In genomic region chr2:74715071-74715791, GRCh38 we compare ENCODE assay signal across 1 cellular context.
TF ChIP-seq lines count a peak whose summit lies in the region.

No MANE protein-coding gene starts in this region.

TF ChIP-seq in HepG2, 621 proteins besides CTCF, POLR2A, EP300 and RAD21 (continued from another document and continues in another):
- TF ChIP-seq IKZF5 (CRISPR knock-in tag; IDR thresholded peaks at IDR 0.05), result peak; percentile 79; the same call in 1 of the 2 replicates
- peak; percentile 35; the same call in 1 of the 2 replicates for TF ChIP-seq ZFP37 (CRISPR knock-in tag; IDR thresholded peaks at IDR 0.05; ENCODE audit: borderline replicate concordance)
- peak; percentile 52 for TF ChIP-seq POLR2G (IDR thresholded peaks at IDR 0.05; ENCODE audit: low read depth, low read length)
- peak; percentile 93 for TF ChIP-seq NRL (CRISPR knock-in tag; IDR thresholded peaks at IDR 0.05; ENCODE audit: borderline replicate concordance)
- TF ChIP-seq XBP1 (CRISPR knock-in tag; IDR thresholded peaks at IDR 0.05), result no peak
- TF ChIP-seq ZNF800 (CRISPR knock-in tag; IDR thresholded peaks at IDR 0.05), result peak; percentile 87; the same call in 1 of the 2 replicates
- TF ChIP-seq ZSCAN21 (CRISPR knock-in tag; IDR thresholded peaks at IDR 0.05; ENCODE audit: borderline replicate concordance), result peak; percentile 91
- TF ChIP-seq ATF1 (CRISPR knock-in tag; IDR thresholded peaks at IDR 0.05), result no peak
- TF ChIP-seq POLR2AphosphoS5 (IDR thresholded peaks at IDR 0.05; ENCODE audit: low read depth, low read length), result no peak
- TF ChIP-seq ATF7 (IDR thresholded peaks at IDR 0.05), result no peak
- peak; percentile 32; the same call in 1 of the 2 replicates for TF ChIP-seq ATF7 (CRISPR knock-in tag; IDR thresholded peaks at IDR 0.05)
- no peak for TF ChIP-seq ZBTB2 (CRISPR knock-in tag; IDR thresholded peaks at IDR 0.05; ENCODE audit: low read depth)
- TF ChIP-seq CBX2 (IDR thresholded peaks at IDR 0.05; ENCODE audit: low read depth, low read length), result no peak
- no peak for TF ChIP-seq CBX2 (CRISPR knock-in tag; IDR thresholded peaks at IDR 0.05; ENCODE audit: low read depth)
- TF ChIP-seq THAP7 (CRISPR knock-in tag; IDR thresholded peaks at IDR 0.05), result 0 out of 2 replicates have a peak, but pooled peaks have one; percentile 35
- 0 out of 2 replicates have a peak, but pooled peaks have one; percentile 15 for TF ChIP-seq TSC22D2 (CRISPR knock-in tag; IDR thresholded peaks at IDR 0.05; ENCODE audit: borderline replicate concordance)
- TF ChIP-seq ZNF7 (CRISPR knock-in tag; IDR thresholded peaks at IDR 0.05), result no peak
- peak; percentile 83; the same call in 1 of the 2 replicates for TF ChIP-seq ZNF816 (CRISPR knock-in tag; IDR thresholded peaks at IDR 0.05; ENCODE audit: borderline replicate concordance)
- no peak; the same call in 1 of the 2 replicates for TF ChIP-seq MEF2D (CRISPR knock-in tag; IDR thresholded peaks at IDR 0.05)
- TF ChIP-seq ZNF543 (CRISPR knock-in tag; IDR thresholded peaks at IDR 0.05), result peak; percentile 86; the same call in 1 of the 2 replicates
- TF ChIP-seq ZMAT3 (CRISPR knock-in tag; conservative IDR thresholded peaks at IDR 0.05), result no peak
- peak; percentile 69; the same call in 1 of the 2 replicates for TF ChIP-seq RXRB (CRISPR knock-in tag; IDR thresholded peaks at IDR 0.05; ENCODE audit: borderline replicate concordance)
- TF ChIP-seq THAP8 (CRISPR knock-in tag; IDR thresholded peaks at IDR 0.05; ENCODE audit: borderline replicate concordance), result peak; percentile 63; the same call in 1 of the 2 replicates
- peak; percentile 77; the same call in 1 of the 2 replicates for TF ChIP-seq ZNF614 (CRISPR knock-in tag; IDR thresholded peaks at IDR 0.05; ENCODE audit: borderline replicate concordance)
- peak; percentile 38; the same call in 1 of the 2 replicates for TF ChIP-seq FUBP1 (CRISPR knock-in tag; IDR thresholded peaks at IDR 0.05; ENCODE audit: borderline replicate concordance)
- no peak for TF ChIP-seq E2F2 (CRISPR knock-in tag; IDR thresholded peaks at IDR 0.05; ENCODE audit: borderline replicate concordance)
- peak; percentile 52 for TF ChIP-seq AGO2 (optimal IDR thresholded peaks at IDR 0.05; ENCODE audit: low read depth, low read length)
- TF ChIP-seq HOMEZ (CRISPR knock-in tag; IDR thresholded peaks at IDR 0.05; ENCODE audit: low read depth), result no peak
- TF ChIP-seq TARDBP (CRISPR knock-in tag; IDR thresholded peaks at IDR 0.05), result peak; percentile 86
- peak; percentile 73; the same call in 1 of the 2 replicates for TF ChIP-seq REPIN1 (CRISPR knock-in tag; IDR thresholded peaks at IDR 0.05; ENCODE audit: borderline replicate concordance, low read depth)
- TF ChIP-seq ZBTB34 (CRISPR knock-in tag; IDR thresholded peaks at IDR 0.05), result no peak
- peak; percentile 15; the same call in 1 of the 2 replicates for TF ChIP-seq MLX (CRISPR knock-in tag; IDR thresholded peaks at IDR 0.05)
- peak; percentile 87; the same call in 1 of the 2 replicates for TF ChIP-seq NFAT5 (CRISPR knock-in tag; IDR thresholded peaks at IDR 0.05)
- TF ChIP-seq SIN3A (IDR thresholded peaks at IDR 0.05; ENCODE audit: borderline replicate concordance, low read depth, low read length), result 0 out of 2 replicates have a peak, but pooled peaks have one; percentile 34
- peak; percentile 92 for TF ChIP-seq ZNF556 (CRISPR knock-in tag; IDR thresholded peaks at IDR 0.05; ENCODE audit: borderline replicate concordance)
- peak; percentile 81 for TF ChIP-seq HDAC1 (CRISPR knock-in tag; IDR thresholded peaks at IDR 0.05)
